Comparison of ENCODE assay signal across 25 cellular contexts in genomic region chr1:14189381-14189780, GRCh38.
"Had no signal": no experiment of that assay in that cellular context is flagged by ENCODE, and none has a peak within 500 bp of the region (broad histone marks: within the 10 kb centered on the region; RNA-seq: fewer than 3 reads in every experiment).

No MANE protein-coding gene starts in this region.

- H3K4me3 Mint-ChIP-seq: mesothelial cell of epicardium; naive B cell; natural killer cell treated with Interleukin-12 subunit alpha and Interleukin-12 subunit beta and Interleukin-15 and Interleukin-18, amount 100 ng/mL, for 72 hours; stimulated activated naive B cell treated with anti-CD40 and anti-IgM and Interleukin-4, amounts not matched to agents 10 μg/mL and 1 μg/mL and 100 μg/mL, for 72 hours had no signal

- H3K27me3 ChIP-seq: left lung, ovary, right atrium auricular region, right lobe of liver, stomach, testis, thyroid gland, transverse colon, upper lobe of right lung, uterus had no signal

- H3K9me3 ChIP-seq: left lung, lower lobe of right lung, ovary, right atrium auricular region, right lobe of liver, stomach, testis, thyroid gland, transverse colon, upper lobe of right lung, uterus had no signal

- DNase-seq: islet precursor cell; kidney glomerular epithelial cell; left colon; left lung; lower lobe of right lung; mesendoderm; naive B cell; ovary; right lobe of liver; stimulated activated CD4-positive, alpha-beta T cell treated with anti-CD3 and anti-CD28 coated beads, Interleukin-12 subunit alpha, Interleukin-12 subunit beta, amount 100 ng/mL, for 4 hours; stimulated activated CD4-positive, alpha-beta T cell treated with anti-CD3 and anti-CD28 coated beads, Interleukin-15, amount 100 ng/mL, for 24 hours; stimulated activated CD4-positive, alpha-beta T cell treated with anti-CD3 and anti-CD28 coated beads, Interleukin-2, amount 100 ng/mL, for 24 hours; stimulated activated CD4-positive, alpha-beta T cell treated with anti-CD3 and anti-CD28 coated beads, Interleukin-4, amount 100 ng/mL, for 1 hour; stimulated activated naive B cell treated with anti-CD40 and anti-IgM and Interleukin-4, amounts not matched to agents 10 μg/mL and 1 μg/mL and 100 μg/mL, for 72 hours; stimulated activated naive CD8-positive, alpha-beta T cell treated with anti-CD3 and anti-CD28 coated beads, Interleukin-15, Interleukin-2, amounts not matched to agents 100 U/mL and 50 U/mL, for 24 hours; stomach; thyroid gland; transverse colon; upper lobe of right lung; uterus had no signal

- H3K4me3 ChIP-seq: left lung, lower lobe of right lung, ovary, right atrium auricular region, right lobe of liver, stomach, testis, thyroid gland, transverse colon, upper lobe of right lung, uterus had no signal

- H3K36me3 Mint-ChIP-seq: mesothelial cell of epicardium; naive B cell; natural killer cell treated with Interleukin-12 subunit alpha and Interleukin-12 subunit beta and Interleukin-15 and Interleukin-18, amount 100 ng/mL, for 72 hours; stimulated activated naive B cell treated with anti-CD40 and anti-IgM and Interleukin-4, amounts not matched to agents 10 μg/mL and 1 μg/mL and 100 μg/mL, for 72 hours had no signal

- H3K4me1 ChIP-seq: left lung, lower lobe of right lung, right atrium auricular region, right lobe of liver, stomach, testis, transverse colon, upper lobe of right lung, uterus had no signal

- H3K9me3 Mint-ChIP-seq: natural killer cell treated with Interleukin-12 subunit alpha and Interleukin-12 subunit beta and Interleukin-15 and Interleukin-18, amount 100 ng/mL, for 72 hours had no signal

- H3K27ac ChIP-seq: left lung, lower lobe of right lung, ovary, right atrium auricular region, right lobe of liver, stomach, testis, thyroid gland, transverse colon, upper lobe of right lung, uterus had no signal

- H3K27ac Mint-ChIP-seq: naive B cell; natural killer cell treated with Interleukin-12 subunit alpha and Interleukin-12 subunit beta and Interleukin-15 and Interleukin-18, amount 100 ng/mL, for 72 hours; progenitor cell of endocrine pancreas; stimulated activated naive B cell treated with anti-CD40 and anti-IgM and Interleukin-4, amounts not matched to agents 10 μg/mL and 1 μg/mL and 100 μg/mL, for 72 hours had no signal

- ATAC-seq: left colon; lower lobe of right lung; natural killer cell treated with Interleukin-12 subunit alpha and Interleukin-12 subunit beta and Interleukin-15 and Interleukin-18, amount 100 ng/mL, for 72 hours; right lobe of liver; stimulated activated naive B cell treated with anti-CD40 and anti-IgM and Interleukin-4, amounts not matched to agents 10 μg/mL and 1 μg/mL and 100 μg/mL, for 72 hours; stimulated activated naive CD8-positive, alpha-beta T cell treated with anti-CD3 and anti-CD28 coated beads, Interleukin-15, Interleukin-2, amounts not matched to agents 100 U/mL and 50 U/mL, for 24 hours; upper lobe of right lung had no signal

- H3K36me3 ChIP-seq: left lung, lower lobe of right lung, ovary, right atrium auricular region, right lobe of liver, stomach, thyroid gland, transverse colon, upper lobe of right lung, uterus had no signal

- H3K4me1 Mint-ChIP-seq: naive B cell; stimulated activated naive B cell treated with anti-CD40 and anti-IgM and Interleukin-4, amounts not matched to agents 10 μg/mL and 1 μg/mL and 100 μg/mL, for 72 hours had no signal
